In the genomic region with DNA sequence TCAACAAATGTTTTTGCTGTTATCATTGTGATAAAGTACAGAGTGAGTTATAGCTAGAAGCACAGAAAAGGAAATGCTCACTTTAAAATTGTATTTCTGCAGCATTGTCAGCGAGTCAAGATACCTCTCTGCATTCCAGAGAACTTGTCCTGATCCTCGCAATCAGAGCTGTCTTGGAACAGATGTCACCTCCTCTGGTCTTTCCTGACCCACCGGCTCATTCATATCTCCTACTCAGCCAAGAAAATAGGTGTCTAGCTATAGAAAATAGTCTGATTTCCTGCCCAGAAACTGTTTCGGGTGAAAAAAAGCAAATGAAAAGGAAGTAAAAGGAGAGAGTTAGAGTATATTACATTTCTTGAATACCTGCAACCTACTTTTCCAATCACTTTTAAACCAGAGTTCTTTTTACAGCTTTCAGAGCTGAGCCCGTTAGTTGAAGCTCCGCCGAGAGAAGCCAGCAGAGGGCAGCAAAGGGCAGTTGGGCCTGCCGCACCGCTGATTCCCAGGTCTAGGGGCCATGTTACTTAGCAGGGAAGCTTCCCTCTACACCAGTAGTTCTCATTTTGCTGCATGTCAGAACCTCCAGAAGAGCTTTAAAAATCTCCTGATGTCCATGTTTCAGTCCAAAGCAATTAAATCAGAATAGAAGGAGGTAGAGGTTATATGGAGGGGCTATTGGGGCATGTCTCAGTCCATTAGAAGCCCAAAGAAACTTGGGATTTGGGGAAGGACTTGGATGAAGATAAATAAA, we compare ENCODE assay signal across 9 cellular contexts.
DNase-seq lines count a peak whose midpoint lies in the region; ATAC-seq and TF ChIP-seq lines count a peak whose summit lies in the region.
"Had no signal": no experiment of that assay in that cellular context is flagged by ENCODE, and none has a peak within 500 bp of the region (broad histone marks: within the 10 kb centered on the region; RNA-seq: fewer than 3 reads in every experiment).

No MANE protein-coding gene starts in this region.

- H3K36me3 ChIP-seq in MM.1S (replicated peaks; ENCODE audit: insufficient read depth, low read length) (no peaks in the 10 kb centered on the region), esophagus muscularis mucosa (no peaks in the 10 kb centered on the region), tibial nerve (no peaks in the 10 kb centered on the region)

- DNase-seq in activated effector memory CD4-positive, alpha-beta T cell treated with anti-CD3 and anti-CD28 coated beads, Interleukin-2, amount 50 U/mL, for 16 hours, result peak; percentile 75
- DNase-seq in activated effector memory CD4-positive, alpha-beta T cell treated with Interleukin-2 at 50 U/mL for 16 hours, result no peak
- no peak for DNase-seq in HFFc6
- DNase-seq in MM.1S, result peak; percentile 42
- no peak for DNase-seq in esophagus muscularis mucosa (ENCODE audit: extremely low spot score)
- DNase-seq in natural killer cell treated with Interleukin-12 subunit alpha and Interleukin-12 subunit beta and Interleukin-15 and Interleukin-18, amount 100 ng/mL, for 72 hours (ENCODE audit: low spot score), result peak; percentile 70
- peak; percentile 45 to 66 for DNase-seq in tibial nerve (ENCODE audit: low spot score in 2 of 2)

- no peak overlapping the region for H2AFZ ChIP-seq in MM.1S (ENCODE audit: low read length)

- TF ChIP-seq CTCF in HFFc6 (IDR thresholded peaks at IDR 0.05) (peak; percentile 82), MM.1S (IDR thresholded peaks at IDR 0.05; ENCODE audit: low read length) (peak; percentile 83), WI38 (IDR thresholded peaks at IDR 0.05; ENCODE audit: low read depth, low read length) (peak; percentile 54), esophagus muscularis mucosa (IDR thresholded peaks at IDR 0.05) (peak; percentile 59 to 86 (median 66)), tibial nerve (IDR thresholded peaks at IDR 0.05) (peak; percentile 54 to 73 (median 56))

- H3K27me3 ChIP-seq in MM.1S (replicated peaks; ENCODE audit: insufficient read depth, low read length), result no peaks in the 10 kb centered on the region
- H3K27me3 ChIP-seq in esophagus muscularis mucosa, result no peaks in the 10 kb centered on the region
- H3K27me3 ChIP-seq in tibial nerve, result no peaks in the 10 kb centered on the region

- H3K9me3 ChIP-seq in MM.1S (replicated peaks; ENCODE audit: insufficient read depth, low read length), result no peaks in the 10 kb centered on the region
- no peaks in the 10 kb centered on the region for H3K9me3 ChIP-seq in esophagus muscularis mucosa
- no peaks in the 10 kb centered on the region for H3K9me3 ChIP-seq in tibial nerve

- no peak for TF ChIP-seq POLR2A in esophagus muscularis mucosa (IDR thresholded peaks at IDR 0.05; ENCODE audit: low read depth)
- TF ChIP-seq POLR2A in tibial nerve (IDR thresholded peaks at IDR 0.05), result no peak

- no peaks in the 10 kb centered on the region for H3K36me3 Mint-ChIP-seq in HFFc6 (ENCODE audit: low read depth)
- H3K36me3 Mint-ChIP-seq in natural killer cell treated with Interleukin-12 subunit alpha and Interleukin-12 subunit beta and Interleukin-15 and Interleukin-18, amount 100 ng/mL, for 72 hours, result no peaks in the 10 kb centered on the region

- H3K4me1 ChIP-seq in MM.1S (ENCODE audit: low read length) (no peaks in the 10 kb centered on the region), esophagus muscularis mucosa (peaks cover 0 to 19% (median 6%) of the 10 kb centered on the region in 4 donors), tibial nerve (peaks cover 0 to 3% (median 0%) of the 10 kb centered on the region in 4 donors)

- peak; percentile 60 to 79 for ATAC-seq in natural killer cell treated with Interleukin-12 subunit alpha and Interleukin-12 subunit beta and Interleukin-15 and Interleukin-18, amount 100 ng/mL, for 72 hours

- no peaks in the 10 kb centered on the region for H3K79me2 ChIP-seq in MM.1S (ENCODE audit: low read length)

- no peak overlapping the region for H3K4me3 Mint-ChIP-seq in HFFc6
- H3K4me3 Mint-ChIP-seq in natural killer cell treated with Interleukin-12 subunit alpha and Interleukin-12 subunit beta and Interleukin-15 and Interleukin-18, amount 100 ng/mL, for 72 hours, result no peak overlapping the region

- H3F3A ChIP-seq in MM.1S (ENCODE audit: insufficient read depth, low read length), result no peaks in the 10 kb centered on the region

- H3K4me3 ChIP-seq in MM.1S (ENCODE audit: low read length), result no peak overlapping the region
- no peak overlapping the region for H3K4me3 ChIP-seq in WI38 (ENCODE audit: low read depth, low read length)
- H3K4me3 ChIP-seq in esophagus muscularis mucosa, result no peak overlapping the region
- no peak overlapping the region for H3K4me3 ChIP-seq in tibial nerve

- intact Hi-C loops in esophagus muscularis mucosa (cut with DNase I), result loop anchor here (5.0 to 10.0 kb wide), 3 partner anchors 418 to 678 kb away; no protein-coding TSS in a partner anchor

- peaks cover 6% of the 10 kb centered on the region for H3K27me3 Mint-ChIP-seq in HFFc6 (ENCODE audit: insufficient read depth)
- peaks cover 55 to 68% of the 10 kb centered on the region in 2 donors for H3K27me3 Mint-ChIP-seq in natural killer cell treated with Interleukin-12 subunit alpha and Interleukin-12 subunit beta and Interleukin-15 and Interleukin-18, amount 100 ng/mL, for 72 hours

- TF ChIP-seq EP300 in esophagus muscularis mucosa (IDR thresholded peaks at IDR 0.05) (no peak), tibial nerve (IDR thresholded peaks at IDR 0.05) (no peak)

- no peak overlapping the region for H3K4me2 ChIP-seq in MM.1S (ENCODE audit: low read depth, low read length)

- no peak overlapping the region for H3K27ac ChIP-seq in MM.1S (ENCODE audit: low read length)
- H3K27ac ChIP-seq in esophagus muscularis mucosa (replicated peaks in 1 of 4), result no peak overlapping the region
- H3K27ac ChIP-seq in tibial nerve, result no peak overlapping the region
- H3K27ac ChIP-seq: epithelial cell of prostate had no signal

- H4K20me1 ChIP-seq in MM.1S (ENCODE audit: insufficient read depth, low read length), result no peaks in the 10 kb centered on the region

- no peaks in the 10 kb centered on the region for H3K9me2 ChIP-seq in MM.1S (replicated peaks; ENCODE audit: insufficient read depth, low read length)

- H3K9ac ChIP-seq in MM.1S (ENCODE audit: low read length), result no peak overlapping the region

- no peak overlapping the region for H3K27ac Mint-ChIP-seq in HFFc6
- no peak overlapping the region for H3K27ac Mint-ChIP-seq in natural killer cell treated with Interleukin-12 subunit alpha and Interleukin-12 subunit beta and Interleukin-15 and Interleukin-18, amount 100 ng/mL, for 72 hours

- H3K9me3 Mint-ChIP-seq in HFFc6, result no peaks in the 10 kb centered on the region
- H3K9me3 Mint-ChIP-seq in natural killer cell treated with Interleukin-12 subunit alpha and Interleukin-12 subunit beta and Interleukin-15 and Interleukin-18, amount 100 ng/mL, for 72 hours, result no peaks in the 10 kb centered on the region

- WGBS in esophagus muscularis mucosa, result 48% methylated on average over 9 of the region's 9 CpGs
- 39 to 42% methylated on average over 9 of the region's 9 CpGs for WGBS in tibial nerve, 2 donors

- peaks cover 35% of the 10 kb centered on the region for H3K4me1 Mint-ChIP-seq in HFFc6 (ENCODE audit: low read depth)
- peaks cover 15 to 22% of the 10 kb centered on the region in 2 donors for H3K4me1 Mint-ChIP-seq in natural killer cell treated with Interleukin-12 subunit alpha and Interleukin-12 subunit beta and Interleukin-15 and Interleukin-18, amount 100 ng/mL, for 72 hours (ENCODE audit: low read depth in 2 of 2)

Comparison
In these comparisons a context has a peak if more than half of its experiments do, and no peak if none do; other contexts are left out.
1. DNase-seq: peak in activated effector memory CD4-positive, alpha-beta T cell treated with anti-CD3 and anti-CD28 coated beads, Interleukin-2, amount 50 U/mL, for 16 hours (single experiment), MM.1S (single experiment), natural killer cell treated with Interleukin-12 subunit alpha and Interleukin-12 subunit beta and Interleukin-15 and Interleukin-18, amount 100 ng/mL, for 72 hours (single experiment) and tibial nerve (2 of 2); none in activated effector memory CD4-positive, alpha-beta T cell treated with Interleukin-2 at 50 U/mL for 16 hours (single experiment), HFFc6 (single experiment) and esophagus muscularis mucosa (single experiment).
2. Peak in every context shown above with its lines, with median percentiles within 50 percentile points of each other: CTCF ChIP-seq.